ENCODE assay signal across 8 cellular contexts in genomic region chr22:46421272-46421671, GRCh38.
DNase-seq lines count a peak whose midpoint lies in the region; ATAC-seq and TF ChIP-seq lines count a peak whose summit lies in the region.

No MANE protein-coding gene starts in this region.

- peak in 3 of 5 experiments; percentile 15 to 63 (median 29) for DNase-seq in T-helper 2 cell
- DNase-seq in T-helper 2 cell treated with Interferon-gamma antibody and Interleukin-4, amounts not matched to agents 5 μg/mL and 100 μg/mL, for 36 hours (ENCODE audit: low spot score), result no peak
- peak; percentile 39 for DNase-seq in activated gamma-delta T cell treated with Interleukin-2 at 50 U/mL for 16 hours
- no peak for DNase-seq in neuronal stem cell (ENCODE audit: low spot score)
- DNase-seq in heart right ventricle, result no peak

- H3K14ac ChIP-seq in neuronal stem cell (ENCODE audit: low read length), result peak overlapping the region; percentile 3

- no peak overlapping the region for H2BK12ac ChIP-seq in neuronal stem cell (ENCODE audit: low read length)

- peaks cover 2% of the 10 kb centered on the region for H3K4me1 Mint-ChIP-seq in T-helper 2 cell treated with Interferon-gamma antibody and Interleukin-4, amounts not matched to agents 5 μg/mL and 100 μg/mL, for 36 hours (ENCODE audit: low read depth)

- H3K27ac ChIP-seq in neuronal stem cell (replicated peaks; ENCODE audit: low read length) (no peak overlapping the region), heart right ventricle (no peak overlapping the region)

- no peaks in the 10 kb centered on the region for H3K36me3 Mint-ChIP-seq in T-helper 2 cell treated with Interferon-gamma antibody and Interleukin-4, amounts not matched to agents 5 μg/mL and 100 μg/mL, for 36 hours (ENCODE audit: low read depth)

- H2AFZ ChIP-seq in neuronal stem cell (ENCODE audit: low read length), result no peak overlapping the region

- no peak overlapping the region for H2BK15ac ChIP-seq in neuronal stem cell (ENCODE audit: low read length)

- peaks cover 7 to 17% of the 10 kb centered on the region in 2 donors for H3K9me3 ChIP-seq in neuronal stem cell (replicated peaks in 1 of 2; ENCODE audit: control insufficient read depth in 2 of 2, insufficient read depth in 1 of 2, low read depth in 1 of 2, low read length in 2 of 2)
- H3K9me3 ChIP-seq in heart right ventricle, result peaks cover 0 to 7% (median 0%) of the 10 kb centered on the region in 11 donors

- no peak for ATAC-seq in heart right ventricle
- no peak for ATAC-seq in HG03457 (IDR thresholded peaks at IDR 0.05; ENCODE audit: unreplicated experiment)
- no peak for ATAC-seq in HG02798 (IDR thresholded peaks at IDR 0.05; ENCODE audit: poor library complexity, unreplicated experiment)

- no peak for TF ChIP-seq RAD21 in Ishikawa (IDR thresholded peaks at IDR 0.05; ENCODE audit: low read depth)

- intact Hi-C loops in heart right ventricle (cut with DNase I), result no loop called here

- no peak overlapping the region for H2BK5ac ChIP-seq in neuronal stem cell (ENCODE audit: low read length)

- no peak; the same call in 1 of the 2 replicates for TF ChIP-seq EP300 in Ishikawa (IDR thresholded peaks at IDR 0.05; ENCODE audit: borderline replicate concordance)

- H3K4ac ChIP-seq in neuronal stem cell (ENCODE audit: low read length), result no peak overlapping the region

- no peak overlapping the region for H4K8ac ChIP-seq in neuronal stem cell (ENCODE audit: low read depth, low read length)

- H3K9ac ChIP-seq in neuronal stem cell (ENCODE audit: low read depth, low read length, poor library complexity), result no peak overlapping the region

- TF ChIP-seq CTCF in heart right ventricle (IDR thresholded peaks at IDR 0.05), result no peak

- no peak overlapping the region for H3K27ac Mint-ChIP-seq in T-helper 2 cell treated with Interferon-gamma antibody and Interleukin-4, amounts not matched to agents 5 μg/mL and 100 μg/mL, for 36 hours

- H3K36me3 ChIP-seq in neuronal stem cell (replicated peaks in 1 of 2; ENCODE audit: control insufficient read depth in 2 of 2, insufficient read depth in 2 of 2, low read length in 2 of 2) (no peaks in the 10 kb centered on the region), heart right ventricle (no peaks in the 10 kb centered on the region)

- peaks cover 7% of the 10 kb centered on the region for H3K9me3 Mint-ChIP-seq in T-helper 2 cell treated with Interferon-gamma antibody and Interleukin-4, amounts not matched to agents 5 μg/mL and 100 μg/mL, for 36 hours

- H3K27me3 ChIP-seq in neuronal stem cell (ENCODE audit: control insufficient read depth in 3 of 3, insufficient read depth in 3 of 3, low read depth in 1 of 3, low read length in 3 of 3) (no peaks in the 10 kb centered on the region), heart right ventricle (peaks cover 0 to 5% (median 0%) of the 10 kb centered on the region in 7 donors)

- peak overlapping the region; percentile 45 for H3K23ac ChIP-seq in neuronal stem cell (ENCODE audit: low read depth, low read length, poor library complexity)

- H3K4me1 ChIP-seq in neuronal stem cell (ENCODE audit: control insufficient read depth in 2 of 2, insufficient read depth in 1 of 2, low read depth in 1 of 2, low read length in 2 of 2) (peaks cover 7 to 8% of the 10 kb centered on the region in 2 donors), heart right ventricle (peaks cover 10 to 30% (median 17%) of the 10 kb centered on the region in 9 donors)

- H2BK120ac ChIP-seq in neuronal stem cell (ENCODE audit: low read depth, low read length), result no peak overlapping the region

- H3K79me1 ChIP-seq in neuronal stem cell (ENCODE audit: low read depth, low read length), result no peaks in the 10 kb centered on the region

- no peak overlapping the region for H3K4me3 Mint-ChIP-seq in T-helper 2 cell treated with Interferon-gamma antibody and Interleukin-4, amounts not matched to agents 5 μg/mL and 100 μg/mL, for 36 hours

- H2AK5ac ChIP-seq in neuronal stem cell (ENCODE audit: low read depth, low read length), result no peak overlapping the region

- no peak overlapping the region for H4K91ac ChIP-seq in neuronal stem cell (ENCODE audit: low read depth, low read length, poor library complexity)

- H3K4me2 ChIP-seq in neuronal stem cell (ENCODE audit: insufficient read depth, low read length, poor library complexity, severe bottlenecking), result no peak overlapping the region

- WGBS in neuronal stem cell (ENCODE audit: extremely low coverage in 2 of 2, insufficient read length in 2 of 2, insufficient replicate concordance in 1 of 2), 2 donors, result no CpG with 5 or more reads among the region's 12 CpGs
- WGBS in heart right ventricle, 2 donors, result 73 to 76% methylated on average over 12 of the region's 12 CpGs

- H3K4me3 ChIP-seq in neuronal stem cell (ENCODE audit: low read length in 2 of 2) (no peak overlapping the region), heart right ventricle (no peak overlapping the region)

- peak overlapping the region; percentile 19 for H3K18ac ChIP-seq in neuronal stem cell (ENCODE audit: low read length)

- H3K27me3 Mint-ChIP-seq in T-helper 2 cell treated with Interferon-gamma antibody and Interleukin-4, amounts not matched to agents 5 μg/mL and 100 μg/mL, for 36 hours (ENCODE audit: low read depth), result no peaks in the 10 kb centered on the region

TF ChIP-seq in Ishikawa, 13 proteins besides CTCF, POLR2A, EP300 and RAD21:
- no peak for TF ChIP-seq MAX (IDR thresholded peaks at IDR 0.05)
- TF ChIP-seq NFIC (IDR thresholded peaks at IDR 0.05), result no peak
- no peak for TF ChIP-seq CEBPB (IDR thresholded peaks at IDR 0.05)
- no peak for TF ChIP-seq TAF1 (IDR thresholded peaks at IDR 0.05; ENCODE audit: low read depth)
- no peak for TF ChIP-seq FOXM1 (IDR thresholded peaks at IDR 0.05; ENCODE audit: borderline replicate concordance, low read depth)
- TF ChIP-seq TCF12 (IDR thresholded peaks at IDR 0.05; ENCODE audit: low read depth), result 0 out of 2 replicates have a peak, but pooled peaks have one; percentile 51
- no peak for TF ChIP-seq ZBTB7A (IDR thresholded peaks at IDR 0.05; ENCODE audit: low read depth)
- no peak for TF ChIP-seq REST (IDR thresholded peaks at IDR 0.05; ENCODE audit: low read depth)
- TF ChIP-seq USF1 (IDR thresholded peaks at IDR 0.05), result peak; percentile 46; the same call in 1 of the 2 replicates

Comparison
In these comparisons a context has a peak if more than half of its experiments do, and no peak if none do; other contexts are left out.
1. DNase-seq: peak in T-helper 2 cell (3 of 5) and activated gamma-delta T cell treated with Interleukin-2 at 50 U/mL for 16 hours (single experiment); none in T-helper 2 cell treated with Interferon-gamma antibody and Interleukin-4, amounts not matched to agents 5 μg/mL and 100 μg/mL, for 36 hours (single experiment), neuronal stem cell (single experiment) and heart right ventricle (0 of 2).